In genomic region chr1:193700710-193701355, GRCh38 we compare ENCODE assay signal across 15 cellular contexts.
DNase-seq lines count a peak whose midpoint lies in the region; ATAC-seq, FAIRE-seq and TF ChIP-seq lines count a peak whose summit lies in the region.
"Had no signal": no experiment of that assay in that cellular context is flagged by ENCODE, and none has a peak within 500 bp of the region (broad histone marks: within the 10 kb centered on the region; RNA-seq: fewer than 3 reads in every experiment).

No MANE protein-coding gene starts in this region.

- in situ Hi-C loops in Caki2 (cut with HindIII; ENCODE audit: low pct_unique_long_range_greater_than_20kb, low sequenced_read_pairs): no loop called here

- intact Hi-C loops in activated T-helper 2 cell treated with anti-CD3 and anti-CD28 coated beads, Interferon-gamma antibody, Interleukin-2, Interleukin-4, amounts not matched to agents 10 μg/mL and 5 μg/mL and 100 μg/mL, durations not matched to agents 14 hours and 24 hours and 36 hours (cut with micrococcal nuclease): loop anchor here (1.0 to 10.0 kb wide), 12 partner anchors 22 to 1166 kb away; no protein-coding TSS in a partner anchor
- intact Hi-C loops in testis (cut with DNase I; ENCODE audit: low total_unique reads): no loop called here

- H3K36me3 Mint-ChIP-seq in activated T-helper 2 cell treated with anti-CD3 and anti-CD28 coated beads, Interferon-gamma antibody, Interleukin-2, Interleukin-4, amounts not matched to agents 10 μg/mL and 5 μg/mL and 100 μg/mL, durations not matched to agents 14 hours and 24 hours and 36 hours (ENCODE audit: low read depth): peaks cover 12% of the 10 kb centered on the region

- H3K27me3 ChIP-seq in testis (no peaks in the 10 kb centered on the region), gastroesophageal sphincter (no peaks in the 10 kb centered on the region)
- H3K27me3 ChIP-seq: SJSA1 had no signal

- POLR2A ChIA-PET in GM10248 (lab: Yijun Ruan, JAX): no interaction called here

- no peak overlapping the region for H3K27ac ChIP-seq in testis
- no peak overlapping the region for H3K27ac ChIP-seq in gastroesophageal sphincter
- H3K27ac ChIP-seq: SJSA1 had no signal

- peak; percentile 83 for DNase-seq in Caki2 (ENCODE audit: low read depth)
- DNase-seq in activated T-helper 2 cell treated with anti-CD3 and anti-CD28 coated beads, Interferon-gamma antibody, Interleukin-2, Interleukin-4, amounts not matched to agents 10 μg/mL and 5 μg/mL and 100 μg/mL, durations not matched to agents 14 hours and 24 hours and 36 hours (ENCODE audit: low spot score): no peak
- DNase-seq in testis: no peak
- DNase-seq in GM10248 (ENCODE audit: extremely low spot score): no peak
- DNase-seq: Caco-2; central memory CD4-positive, alpha-beta T cell; glutamatergic neuron; Karpas-422; mucosa of descending colon had no signal

- CTCF ChIA-PET in GM10248 (lab: Yijun Ruan, JAX): no interaction called here

- no peak overlapping the region for H3K4me3 ChIP-seq in testis
- no peak overlapping the region for H3K4me3 ChIP-seq in gastroesophageal sphincter
- H3K4me3 ChIP-seq: mucosa of descending colon, SJSA1 had no signal

- H3K4me1 Mint-ChIP-seq in activated T-helper 2 cell treated with anti-CD3 and anti-CD28 coated beads, Interferon-gamma antibody, Interleukin-2, Interleukin-4, amounts not matched to agents 10 μg/mL and 5 μg/mL and 100 μg/mL, durations not matched to agents 14 hours and 24 hours and 36 hours (ENCODE audit: low read depth): peaks cover 38% of the 10 kb centered on the region

- TF ChIP-seq POLR2A in testis (IDR thresholded peaks at IDR 0.05) (no peak), gastroesophageal sphincter (IDR thresholded peaks at IDR 0.05) (no peak)

- H3K27ac Mint-ChIP-seq in activated T-helper 2 cell treated with anti-CD3 and anti-CD28 coated beads, Interferon-gamma antibody, Interleukin-2, Interleukin-4, amounts not matched to agents 10 μg/mL and 5 μg/mL and 100 μg/mL, durations not matched to agents 14 hours and 24 hours and 36 hours: peak overlapping the region; percentile 72

- no peaks in the 10 kb centered on the region for H3K27me3 Mint-ChIP-seq in activated T-helper 2 cell treated with anti-CD3 and anti-CD28 coated beads, Interferon-gamma antibody, Interleukin-2, Interleukin-4, amounts not matched to agents 10 μg/mL and 5 μg/mL and 100 μg/mL, durations not matched to agents 14 hours and 24 hours and 36 hours (ENCODE audit: low read depth)

- peaks cover 8% of the 10 kb centered on the region for H3K9me3 Mint-ChIP-seq in activated T-helper 2 cell treated with anti-CD3 and anti-CD28 coated beads, Interferon-gamma antibody, Interleukin-2, Interleukin-4, amounts not matched to agents 10 μg/mL and 5 μg/mL and 100 μg/mL, durations not matched to agents 14 hours and 24 hours and 36 hours

- TF ChIP-seq EP300 in gastroesophageal sphincter (IDR thresholded peaks at IDR 0.05): no peak

- H3K4me1 ChIP-seq in testis (no peaks in the 10 kb centered on the region), gastroesophageal sphincter (no peaks in the 10 kb centered on the region)
- H3K4me1 ChIP-seq: Caco-2 had no signal

- WGBS in testis, 2 donors: 78 to 95% methylated on average over 3 of the region's 3 CpGs
- WGBS in gastroesophageal sphincter (ENCODE audit: low coverage in 1 of 2), 2 donors: 67 to 92% methylated on average over 2 to 3 of the region's 3 CpGs

- peak; percentile 45 for FAIRE-seq in islet of Langerhans (lab: Jason Lieb, UNC)

- ATAC-seq in HG02870 (IDR thresholded peaks at IDR 0.05; ENCODE audit: unreplicated experiment): peak; percentile 73
- no peak for ATAC-seq in gastroesophageal sphincter
- ATAC-seq in GM21723 (IDR thresholded peaks at IDR 0.05; ENCODE audit: unreplicated experiment): no peak
- ATAC-seq: mucosa of descending colon, sciatic nerve had no signal

- no peak for TF ChIP-seq CTCF in testis (IDR thresholded peaks at IDR 0.05)
- no peak for TF ChIP-seq CTCF in GM10248 (IDR thresholded peaks at IDR 0.05; ENCODE audit: control extremely low read depth, extremely low read depth, low read depth, missing control alignments)
- no peak for TF ChIP-seq CTCF in gastroesophageal sphincter (IDR thresholded peaks at IDR 0.05)

- peak overlapping the region; percentile 5 for H3K4me3 Mint-ChIP-seq in activated T-helper 2 cell treated with anti-CD3 and anti-CD28 coated beads, Interferon-gamma antibody, Interleukin-2, Interleukin-4, amounts not matched to agents 10 μg/mL and 5 μg/mL and 100 μg/mL, durations not matched to agents 14 hours and 24 hours and 36 hours (ENCODE audit: low read depth)

- H3K9me3 ChIP-seq in testis (no peaks in the 10 kb centered on the region), gastroesophageal sphincter (peaks cover 0 to 4% (median 0%) of the 10 kb centered on the region in 3 donors)
- H3K9me3 ChIP-seq: Caco-2, mucosa of descending colon, SJSA1 had no signal

- no peaks in the 10 kb centered on the region for H3K36me3 ChIP-seq in testis (ENCODE audit: low read depth, missing control alignments)
- H3K36me3 ChIP-seq in gastroesophageal sphincter: no peaks in the 10 kb centered on the region
- H3K36me3 ChIP-seq: SJSA1 had no signal
